10 cellular contexts compared by ENCODE assay signal in genomic region chr3:98778852-98779379, GRCh38. TPM values are rescaled to one million over a fixed set of nuclear protein-coding genes. Genes with fewer than 3 reads are reported as not detected.
DNase-seq lines count a peak whose midpoint lies in the region; ATAC-seq, FAIRE-seq and TF ChIP-seq lines count a peak whose summit lies in the region.
"Had no signal": no experiment of that assay in that cellular context is flagged by ENCODE, and none has a peak within 500 bp of the region (broad histone marks: within the 10 kb centered on the region; RNA-seq: fewer than 3 reads in every experiment).

No MANE protein-coding gene starts in this region.

- TF ChIP-seq CTCF in pancreas (IDR thresholded peaks at IDR 0.05): no peak
- no peak for TF ChIP-seq CTCF in CD4-positive, alpha-beta T cell (IDR thresholded peaks at IDR 0.05)

- peaks cover 4 to 31% (median 13%) of the 10 kb centered on the region in 3 donors for H3K4me1 ChIP-seq in pancreas

- CTCF ChIA-PET in CD4-positive, alpha-beta T cell (lab: Charles Lee): no interaction called here

- POLR2A ChIA-PET in CD4-positive, alpha-beta T cell (lab: Charles Lee): no interaction called here

- H3K27me3 ChIP-seq in pancreas: no peaks in the 10 kb centered on the region
- peaks cover 3% of the 10 kb centered on the region for H3K27me3 ChIP-seq in CD4-positive, alpha-beta T cell (ENCODE audit: control insufficient read depth, insufficient read depth, low read length)

- 28 to 31% methylated on average over 5 of the region's 5 CpGs for WGBS in pancreas, 2 donors

- intact Hi-C loops in pancreas (cut with DNase I): no loop called here
- intact Hi-C loops in CD4-positive, alpha-beta T cell (cut with DNase I, micrococcal nuclease): no loop called here

- peak overlapping the region in 2 of 4 donors; percentile 40 to 62 for H3K27ac ChIP-seq in pancreas
- no peak overlapping the region for H3K27ac ChIP-seq in CD4-positive, alpha-beta T cell (ENCODE audit: low read depth, low read length)

- peak; percentile 69 for DNase-seq in Daoy (ENCODE audit: low read depth)
- DNase-seq in NOMO-1 (lab: John Stamatoyannopoulos, UW; ENCODE audit: unreplicated experiment in 2 of 2): peak; percentile 48 to 66
- peak in 1 of 6 donors; percentile 21 for DNase-seq in pancreas
- DNase-seq in NCI-H2227 (lab: John Stamatoyannopoulos, UW; ENCODE audit: unreplicated experiment): no peak
- no peak for DNase-seq in CD4-positive, alpha-beta T cell
- DNase-seq: activated CD4-positive, alpha-beta T cell treated with anti-CD3 and anti-CD28 coated beads for 1 hour; stimulated activated naive B cell treated with anti-CD40 and anti-IgM and Interleukin-4, amounts not matched to agents 10 μg/mL and 1 μg/mL and 100 μg/mL, for 72 hours had no signal

- no peaks in the 10 kb centered on the region for H3K9me3 Mint-ChIP-seq in CD4-positive, alpha-beta T cell
- H3K9me3 Mint-ChIP-seq: stimulated activated naive B cell treated with anti-CD40 and anti-IgM and Interleukin-4, amounts not matched to agents 10 μg/mL and 1 μg/mL and 100 μg/mL, for 72 hours had no signal

- H3K4me1 Mint-ChIP-seq in CD4-positive, alpha-beta T cell (ENCODE audit: low read depth): no peaks in the 10 kb centered on the region

- H3K27ac Mint-ChIP-seq in CD4-positive, alpha-beta T cell: no peak overlapping the region
- H3K27ac Mint-ChIP-seq: stimulated activated naive B cell treated with anti-CD40 and anti-IgM and Interleukin-4, amounts not matched to agents 10 μg/mL and 1 μg/mL and 100 μg/mL, for 72 hours had no signal

- no peak for FAIRE-seq in pancreas (lab: Jason Lieb, UNC)

- H3K9me3 ChIP-seq in pancreas: no peaks in the 10 kb centered on the region
- H3K9me3 ChIP-seq in CD4-positive, alpha-beta T cell (ENCODE audit: control insufficient read depth, low read length): no peaks in the 10 kb centered on the region

- H3K4me3 ChIP-seq in pancreas: no peak overlapping the region

- no peaks in the 10 kb centered on the region for H3K36me3 ChIP-seq in pancreas

- ATAC-seq in esophagus mucosa: peak; percentile 64
- ATAC-seq in pancreas: peak in 3 of 4 donors; percentile 6 to 56 (median 50)
- no peak for ATAC-seq in HG02870 (IDR thresholded peaks at IDR 0.05; ENCODE audit: unreplicated experiment)
- ATAC-seq in CD4-positive, alpha-beta T cell (ENCODE audit: poor library complexity): no peak
- ATAC-seq in HG03571 (IDR thresholded peaks at IDR 0.05; ENCODE audit: unreplicated experiment): no peak

- H3K4me3 Mint-ChIP-seq in CD4-positive, alpha-beta T cell: no peak overlapping the region
- H3K4me3 Mint-ChIP-seq: stimulated activated naive B cell treated with anti-CD40 and anti-IgM and Interleukin-4, amounts not matched to agents 10 μg/mL and 1 μg/mL and 100 μg/mL, for 72 hours had no signal

- H3K27me3 Mint-ChIP-seq in CD4-positive, alpha-beta T cell: peaks cover 30% of the 10 kb centered on the region
- H3K27me3 Mint-ChIP-seq: stimulated activated naive B cell treated with anti-CD40 and anti-IgM and Interleukin-4, amounts not matched to agents 10 μg/mL and 1 μg/mL and 100 μg/mL, for 72 hours had no signal

- no peaks in the 10 kb centered on the region for H3K36me3 Mint-ChIP-seq in CD4-positive, alpha-beta T cell (ENCODE audit: low read depth)
- H3K36me3 Mint-ChIP-seq: stimulated activated naive B cell treated with anti-CD40 and anti-IgM and Interleukin-4, amounts not matched to agents 10 μg/mL and 1 μg/mL and 100 μg/mL, for 72 hours had no signal

RNA-seq across cellular contexts. Expression of gene ST3GAL6, which starts 15.8 kb away (rescaled TPM):
- 1.2 and 3.4 TPM in 2 replicates for total RNA-seq in Daoy (2014; rRNA removed; shearing (Covaris generic))
- total RNA-seq in esophagus mucosa: 1.1 TPM
- 1 to 10 TPM; 3.6 to 9.5 (median 6.7) TPM for total RNA-seq in pancreas
- polyA plus RNA-seq in pancreas: 10 to 100 TPM in 1 of 2 donors, 1 to 10 TPM in 1; 5.7 to 16.1 TPM
- total RNA-seq in CD4-positive, alpha-beta T cell: under 1 TPM; 0.44 to 0.45 TPM

Comparison
In these comparisons a context has a peak if more than half of its experiments do, and no peak if none do; other contexts are left out.
1. DNase-seq: peak in Daoy (single experiment) and NOMO-1 (2 of 2); none in NCI-H2227 (single experiment) and CD4-positive, alpha-beta T cell (0 of 10).
2. ATAC-seq: peak in esophagus mucosa (single experiment) and pancreas (3 of 4); none in HG02870 (single experiment), CD4-positive, alpha-beta T cell (single experiment) and HG03571 (single experiment).